ENCODE assay signal across 21 cellular contexts in the genomic region with DNA sequence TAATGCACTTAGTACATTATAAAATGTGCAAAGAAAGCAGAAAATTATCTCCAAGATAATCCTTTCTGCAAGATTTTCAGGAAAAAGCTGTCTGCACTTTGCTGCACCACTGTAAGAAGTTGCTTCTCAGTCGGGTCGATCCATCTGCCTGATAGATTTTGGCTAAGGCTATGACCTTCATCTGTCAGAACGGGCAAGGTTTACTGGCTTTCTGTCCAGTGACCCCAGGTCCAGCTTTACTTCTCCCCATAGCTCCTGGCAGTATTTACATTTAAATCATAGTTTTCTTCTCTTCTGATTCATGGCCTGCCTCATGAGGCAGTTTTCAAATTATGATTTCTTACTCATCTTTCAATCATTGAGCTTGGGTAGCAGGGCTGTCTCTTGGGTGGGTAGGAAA.
"Had no signal": no experiment of that assay in that cellular context is flagged by ENCODE, and none has a peak within 500 bp of the region (broad histone marks: within the 10 kb centered on the region; RNA-seq: fewer than 3 reads in every experiment).

No MANE protein-coding gene starts in this region.

- H3K4me1 ChIP-seq: colonic mucosa, spleen, transverse colon had no signal

- H3K27ac Mint-ChIP-seq: endodermal cell; naive thymus-derived CD4-positive, alpha-beta T cell; stimulated activated naive B cell treated with anti-CD40 and anti-IgM and Interleukin-4, amounts not matched to agents 10 μg/mL and 1 μg/mL and 100 μg/mL, for 72 hours; stimulated activated naive CD8-positive, alpha-beta T cell treated with anti-CD3 and anti-CD28 coated beads, Interleukin-15, amount 100 ng/mL, for 72 hours had no signal

- H3K4me1 Mint-ChIP-seq: naive thymus-derived CD4-positive, alpha-beta T cell; stimulated activated naive B cell treated with anti-CD40 and anti-IgM and Interleukin-4, amounts not matched to agents 10 μg/mL and 1 μg/mL and 100 μg/mL, for 72 hours; stimulated activated naive CD8-positive, alpha-beta T cell treated with anti-CD3 and anti-CD28 coated beads, Interleukin-15, amount 100 ng/mL, for 72 hours had no signal

- ATAC-seq: stimulated activated naive B cell treated with anti-CD40 and anti-IgM and Interleukin-4, amounts not matched to agents 10 μg/mL and 1 μg/mL and 100 μg/mL, for 72 hours; stimulated activated naive CD8-positive, alpha-beta T cell treated with anti-CD3 and anti-CD28 coated beads, Interleukin-15, amount 100 ng/mL, for 72 hours had no signal

- H3K36me3 ChIP-seq: colonic mucosa, heart right ventricle, left ventricle myocardium inferior, ovary, spleen, thoracic aorta, transverse colon had no signal

- H3K36me3 Mint-ChIP-seq: naive thymus-derived CD4-positive, alpha-beta T cell; stimulated activated naive B cell treated with anti-CD40 and anti-IgM and Interleukin-4, amounts not matched to agents 10 μg/mL and 1 μg/mL and 100 μg/mL, for 72 hours had no signal

- H3K4me3 Mint-ChIP-seq: endodermal cell; naive thymus-derived CD4-positive, alpha-beta T cell; neural crest cell; stimulated activated naive B cell treated with anti-CD40 and anti-IgM and Interleukin-4, amounts not matched to agents 10 μg/mL and 1 μg/mL and 100 μg/mL, for 72 hours; stimulated activated naive CD8-positive, alpha-beta T cell treated with anti-CD3 and anti-CD28 coated beads, Interleukin-15, amount 100 ng/mL, for 72 hours had no signal

- H3K27me3 ChIP-seq: colonic mucosa, heart right ventricle, ovary, spleen, transverse colon had no signal

- H3K4me3 ChIP-seq: colonic mucosa, heart right ventricle, left ventricle myocardium inferior, lung, ovary, spleen, thoracic aorta, transverse colon had no signal

- H3K27ac ChIP-seq: colonic mucosa, heart right ventricle, left ventricle myocardium inferior, ovary, spleen, thoracic aorta, transverse colon had no signal

- DNase-seq: colonic mucosa; dermis blood vessel endothelial cell; erythroblast; foreskin melanocyte; hypothalamus; left ventricle myocardium inferior; mesenchymal stem cell; naive thymus-derived CD4-positive, alpha-beta T cell; ovary; right cardiac atrium; spleen; stimulated activated CD4-positive, alpha-beta T cell treated with anti-CD3 and anti-CD28 coated beads, Interleukin-2, amount 100 ng/mL, for 24 hours; stimulated activated CD4-positive, alpha-beta T cell treated with anti-CD3 and anti-CD28 coated beads, Interleukin-4, amount 100 ng/mL, for 4 hours; stimulated activated naive B cell treated with anti-CD40 and anti-IgM and Interleukin-4, amounts not matched to agents 10 μg/mL and 1 μg/mL and 100 μg/mL, for 72 hours; stimulated activated naive CD8-positive, alpha-beta T cell treated with anti-CD3 and anti-CD28 coated beads, Interleukin-15, amount 100 ng/mL, for 72 hours; transverse colon had no signal

- H3K9me3 ChIP-seq: colonic mucosa, left ventricle myocardium inferior, ovary, spleen, thoracic aorta, transverse colon had no signal

- H3K9me3 Mint-ChIP-seq: endodermal cell, neural crest cell had no signal
